8 cellular contexts compared by ENCODE assay signal in genomic region chr3:141231923-141232861, GRCh38. TPM values are rescaled to one million over a fixed set of nuclear protein-coding genes. Genes with fewer than 3 reads are reported as not detected.
DNase-seq lines count a peak whose midpoint lies in the region; ATAC-seq and TF ChIP-seq lines count a peak whose summit lies in the region.

No MANE protein-coding gene starts in this region.

- H3K79me2 ChIP-seq in ACC112 (ENCODE audit: control insufficient read depth, insufficient read depth, low read length, unreplicated experiment) = no peaks in the 10 kb centered on the region

- H3K36me3 ChIP-seq in ACC112 (ENCODE audit: insufficient read depth, low read length) = no peaks in the 10 kb centered on the region
- peaks cover 19% of the 10 kb centered on the region for H3K36me3 ChIP-seq in MG63
- peaks cover 0 to 10% of the 10 kb centered on the region in 2 donors for H3K36me3 ChIP-seq in gastroesophageal sphincter
- peaks cover 12% of the 10 kb centered on the region for H3K36me3 ChIP-seq in neutrophil

- H3K9me3 ChIP-seq in MG63 (no peaks in the 10 kb centered on the region), gastroesophageal sphincter (no peaks in the 10 kb centered on the region), neutrophil (no peaks in the 10 kb centered on the region)

- no peaks in the 10 kb centered on the region for H3K9me3 Mint-ChIP-seq in activated T-helper 17 cell treated with anti-CD3 and anti-CD28 coated beads, Interleukin-2, amount 50 U/mL, for 72 hours

- peaks cover 9% of the 10 kb centered on the region for H3K36me3 Mint-ChIP-seq in activated T-helper 17 cell treated with anti-CD3 and anti-CD28 coated beads, Interleukin-2, amount 50 U/mL, for 72 hours (ENCODE audit: low read depth)

- no peak for TF ChIP-seq EP300 in gastroesophageal sphincter (IDR thresholded peaks at IDR 0.05)

- no peaks in the 10 kb centered on the region for H3K27me3 ChIP-seq in ACC112 (ENCODE audit: insufficient read depth, low read length)
- H3K27me3 ChIP-seq in MG63 = no peaks in the 10 kb centered on the region
- H3K27me3 ChIP-seq in gastroesophageal sphincter = no peaks in the 10 kb centered on the region
- H3K27me3 ChIP-seq in neutrophil = no peaks in the 10 kb centered on the region

- no peak for TF ChIP-seq POLR2A in gastroesophageal sphincter (IDR thresholded peaks at IDR 0.05)

- ATAC-seq in GM18511 (IDR thresholded peaks at IDR 0.05; ENCODE audit: unreplicated experiment) = peak; percentile 11
- peak; percentile 12 for ATAC-seq in activated T-helper 17 cell treated with anti-CD3 and anti-CD28 coated beads, Interleukin-2, amount 50 U/mL, for 72 hours (replicated peaks)
- ATAC-seq in gastroesophageal sphincter = peak; percentile 31
- no peak for ATAC-seq in HG02610 (IDR thresholded peaks at IDR 0.05; ENCODE audit: unreplicated experiment)

- H3K27ac Mint-ChIP-seq in activated T-helper 17 cell treated with anti-CD3 and anti-CD28 coated beads, Interleukin-2, amount 50 U/mL, for 72 hours = peak overlapping the region; percentile 70

- peak overlapping the region; percentile 81 for H3K4me3 Mint-ChIP-seq in activated T-helper 17 cell treated with anti-CD3 and anti-CD28 coated beads, Interleukin-2, amount 50 U/mL, for 72 hours

- H3K4me1 Mint-ChIP-seq in activated T-helper 17 cell treated with anti-CD3 and anti-CD28 coated beads, Interleukin-2, amount 50 U/mL, for 72 hours = peaks cover 28% of the 10 kb centered on the region

- 6 to 22% methylated on average over 6 to 17 of the region's 77 CpGs for WGBS in gastroesophageal sphincter (ENCODE audit: low coverage in 1 of 2), 2 donors

- TF ChIP-seq CTCF in gastroesophageal sphincter (IDR thresholded peaks at IDR 0.05) = peak in 1 of 4 experiments; percentile 5
- no peak for TF ChIP-seq CTCF in neutrophil (IDR thresholded peaks at IDR 0.05)

- DNase-seq in MG63 = peak; percentile 30
- DNase-seq in SIG-M5 (lab: John Stamatoyannopoulos, UW) = no peak

- H3K27ac ChIP-seq in ACC112 (ENCODE audit: low read depth, low read length) (no peak overlapping the region), gastroesophageal sphincter (peak overlapping the region in 3 of 4 donors; percentile 80 to 91 (median 85)), neutrophil (peak overlapping the region; percentile 71)

- H3K27me3 Mint-ChIP-seq in activated T-helper 17 cell treated with anti-CD3 and anti-CD28 coated beads, Interleukin-2, amount 50 U/mL, for 72 hours = no peaks in the 10 kb centered on the region

- no peak overlapping the region for H2AFZ ChIP-seq in ACC112 (ENCODE audit: low read length, unreplicated experiment)

- H3K4me1 ChIP-seq in ACC112 (ENCODE audit: control insufficient read depth, insufficient read depth, low read length, unreplicated experiment) (no peaks in the 10 kb centered on the region), gastroesophageal sphincter (peaks cover 0 to 25% (median 3%) of the 10 kb centered on the region in 3 donors), neutrophil (ENCODE audit: control insufficient read depth in 1 of 2, insufficient read depth in 1 of 2, low read depth in 1 of 2, low read length in 1 of 2) (peaks cover 43 to 52% of the 10 kb centered on the region in 2 experiments)

- H3K4me3 ChIP-seq in ACC112 (ENCODE audit: low read depth, low read length) = peak overlapping the region; percentile 88
- H3K4me3 ChIP-seq in MG63 = peak overlapping the region; percentile 73
- H3K4me3 ChIP-seq in gastroesophageal sphincter = peak overlapping the region; percentile 54 to 90
- peak overlapping the region; percentile 84 to 86 for H3K4me3 ChIP-seq in neutrophil (ENCODE audit: low read depth in 1 of 2, low read length in 1 of 2)

RNA-seq across cellular contexts. Expression of gene PXYLP1, which starts 0.6 kb away (rescaled TPM):
- 39.1 and 40.5 TPM in 2 replicates for total RNA-seq in MG63 (2014; rRNA removed; shearing (Covaris generic); ENCODE audit: low replicate concordance)
- total RNA-seq in activated T-helper 17 cell treated with anti-CD3 and anti-CD28 coated beads, Interleukin-2, amount 50 U/mL, for 72 hours = 10 to 100 TPM in 1 of 2 donors, 1 to 10 TPM in 1; 5.7 to 11.4 TPM
- 10 to 100 TPM in 2 of 4 donors, 1 to 10 TPM in 2; 6.5 to 16.9 (median 10.0) TPM for total RNA-seq in gastroesophageal sphincter
